In the genomic region with DNA sequence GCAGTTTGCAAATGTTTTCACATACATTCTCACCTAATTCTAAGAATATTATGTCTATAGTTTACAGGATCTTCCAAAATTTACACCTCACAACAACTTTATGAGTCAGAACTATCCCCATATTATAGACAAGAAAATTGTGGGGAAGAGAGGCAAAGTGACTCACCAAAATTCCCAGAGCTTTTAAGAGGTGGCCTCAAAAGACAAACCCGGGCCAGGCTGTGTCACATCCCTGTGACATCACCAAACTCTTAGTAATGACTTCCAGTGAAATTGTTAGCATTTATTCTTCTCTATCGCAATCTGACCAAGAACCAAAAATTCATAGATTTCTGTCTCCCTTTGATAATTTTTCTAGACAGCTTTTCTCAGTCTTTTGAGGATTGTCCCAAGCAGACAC, we compare ENCODE assay signal across 14 cellular contexts.
DNase-seq lines count a peak whose midpoint lies in the region; ATAC-seq and TF ChIP-seq lines count a peak whose summit lies in the region.
"Had no signal": no experiment of that assay in that cellular context is flagged by ENCODE, and none has a peak within 500 bp of the region (broad histone marks: within the 10 kb centered on the region; RNA-seq: fewer than 3 reads in every experiment).

No MANE protein-coding gene starts in this region.

- peak overlapping the region; percentile 71 for H3K4me3 ChIP-seq in SK-N-MC
- H3K4me3 ChIP-seq in fibroblast of the aortic adventitia (ENCODE audit: low read depth, low read length) = no peak overlapping the region

- peak overlapping the region; percentile 84 for H3K27ac ChIP-seq in SK-N-MC

- H3K27me3 Mint-ChIP-seq in osteocyte (ENCODE audit: unreplicated experiment) = no peaks in the 10 kb centered on the region
- H3K27me3 Mint-ChIP-seq in activated T-helper 1 cell treated with anti-CD3 and anti-CD28 coated beads, Interleukin-12 subunit alpha, Interleukin-12 subunit beta, Interleukin-2, Interleukin-4 antibody, amounts not matched to agents 30 ng/mL and 10 ng/mL and 1 ng/mL, durations not matched to agents 14 hours and 24 hours and 36 hours (ENCODE audit: insufficient read depth) = no peaks in the 10 kb centered on the region
- H3K27me3 Mint-ChIP-seq: activated naive CD8-positive, alpha-beta T cell had no signal

- TF ChIP-seq CTCF in fibroblast of the aortic adventitia (IDR thresholded peaks at IDR 0.05; ENCODE audit: insufficient read depth, low read length) = no peak
- TF ChIP-seq CTCF in osteocyte (IDR thresholded peaks at IDR 0.05) = no peak

- H3K9ac ChIP-seq in SK-N-MC (ENCODE audit: insufficient read length) = no peak overlapping the region

- no peaks in the 10 kb centered on the region for H3K9me3 ChIP-seq in SK-N-MC (ENCODE audit: low read depth, low read length)

- H3K36me3 Mint-ChIP-seq in osteocyte (ENCODE audit: unreplicated experiment) = no peaks in the 10 kb centered on the region
- no peaks in the 10 kb centered on the region for H3K36me3 Mint-ChIP-seq in activated T-helper 1 cell treated with anti-CD3 and anti-CD28 coated beads, Interleukin-12 subunit alpha, Interleukin-12 subunit beta, Interleukin-2, Interleukin-4 antibody, amounts not matched to agents 30 ng/mL and 10 ng/mL and 1 ng/mL, durations not matched to agents 14 hours and 24 hours and 36 hours (ENCODE audit: low read depth)
- H3K36me3 Mint-ChIP-seq: activated naive CD8-positive, alpha-beta T cell; CD4-positive, alpha-beta memory T cell had no signal

- no peak for ATAC-seq in HG03135 (IDR thresholded peaks at IDR 0.05; ENCODE audit: unreplicated experiment)
- ATAC-seq in GM19023 (IDR thresholded peaks at IDR 0.05; ENCODE audit: unreplicated experiment) = no peak

- intact Hi-C loops in activated T-helper 1 cell treated with anti-CD3 and anti-CD28 coated beads, Interleukin-12 subunit alpha, Interleukin-12 subunit beta, Interleukin-2, Interleukin-4 antibody, amounts not matched to agents 30 ng/mL and 10 ng/mL and 1 ng/mL, durations not matched to agents 14 hours and 24 hours and 36 hours (cut with micrococcal nuclease) = no loop called here

- peaks cover 58% of the 10 kb centered on the region for H3K4me1 Mint-ChIP-seq in osteocyte (ENCODE audit: unreplicated experiment)
- no peaks in the 10 kb centered on the region for H3K4me1 Mint-ChIP-seq in activated T-helper 1 cell treated with anti-CD3 and anti-CD28 coated beads, Interleukin-12 subunit alpha, Interleukin-12 subunit beta, Interleukin-2, Interleukin-4 antibody, amounts not matched to agents 30 ng/mL and 10 ng/mL and 1 ng/mL, durations not matched to agents 14 hours and 24 hours and 36 hours (ENCODE audit: low read depth)
- H3K4me1 Mint-ChIP-seq: CD4-positive, alpha-beta memory T cell had no signal

- peak overlapping the region; percentile 96 for H3K27ac Mint-ChIP-seq in osteocyte (ENCODE audit: unreplicated experiment)
- no peak overlapping the region for H3K27ac Mint-ChIP-seq in activated T-helper 1 cell treated with anti-CD3 and anti-CD28 coated beads, Interleukin-12 subunit alpha, Interleukin-12 subunit beta, Interleukin-2, Interleukin-4 antibody, amounts not matched to agents 30 ng/mL and 10 ng/mL and 1 ng/mL, durations not matched to agents 14 hours and 24 hours and 36 hours
- H3K27ac Mint-ChIP-seq: activated naive CD8-positive, alpha-beta T cell; CD4-positive, alpha-beta memory T cell had no signal

- peaks cover 6% of the 10 kb centered on the region for H3K9me3 Mint-ChIP-seq in osteocyte (ENCODE audit: unreplicated experiment)
- H3K9me3 Mint-ChIP-seq in activated T-helper 1 cell treated with anti-CD3 and anti-CD28 coated beads, Interleukin-12 subunit alpha, Interleukin-12 subunit beta, Interleukin-2, Interleukin-4 antibody, amounts not matched to agents 30 ng/mL and 10 ng/mL and 1 ng/mL, durations not matched to agents 14 hours and 24 hours and 36 hours = no peaks in the 10 kb centered on the region

- no peaks in the 10 kb centered on the region for H3K36me3 ChIP-seq in SK-N-MC (ENCODE audit: insufficient read depth, low read length)

- H3K4me3 Mint-ChIP-seq in osteocyte (ENCODE audit: unreplicated experiment) = peak overlapping the region; percentile 26
- H3K4me3 Mint-ChIP-seq in activated T-helper 1 cell treated with anti-CD3 and anti-CD28 coated beads, Interleukin-12 subunit alpha, Interleukin-12 subunit beta, Interleukin-2, Interleukin-4 antibody, amounts not matched to agents 30 ng/mL and 10 ng/mL and 1 ng/mL, durations not matched to agents 14 hours and 24 hours and 36 hours = no peak overlapping the region
- H3K4me3 Mint-ChIP-seq: activated naive CD8-positive, alpha-beta T cell; CD4-positive, alpha-beta memory T cell had no signal

- DNase-seq in EL = peak; percentile 89
- DNase-seq in SK-N-MC (ENCODE audit: low read depth, low spot score) = no peak
- peak; percentile 70 for DNase-seq in fibroblast of the aortic adventitia (ENCODE audit: low read depth)
- no peak for DNase-seq in osteocyte (ENCODE audit: extremely low spot score, unreplicated experiment)
- no peak for DNase-seq in activated T-helper 1 cell treated with anti-CD3 and anti-CD28 coated beads, Interleukin-12 subunit alpha, Interleukin-12 subunit beta, Interleukin-2, Interleukin-4 antibody, amounts not matched to agents 30 ng/mL and 10 ng/mL and 1 ng/mL, durations not matched to agents 14 hours and 24 hours and 36 hours (ENCODE audit: low spot score)
- no peak for DNase-seq in inferior parietal cortex (ENCODE audit: extremely low spot score)
- DNase-seq: CD4-positive, alpha-beta memory T cell; GOT3; Kasumi-1; nucleus accumbens; stimulated activated CD4-positive, alpha-beta T cell treated with anti-CD3 and anti-CD28 coated beads, Interleukin-4, amount 100 ng/mL, for 1 hour had no signal

Comparison
In these comparisons a context has a peak if more than half of its experiments do, and no peak if none do; other contexts are left out.
1. DNase-seq: peak in EL (single experiment) and fibroblast of the aortic adventitia (single experiment); none in SK-N-MC (single experiment), osteocyte (single experiment), activated T-helper 1 cell treated with anti-CD3 and anti-CD28 coated beads, Interleukin-12 subunit alpha, Interleukin-12 subunit beta, Interleukin-2, Interleukin-4 antibody, amounts not matched to agents 30 ng/mL and 10 ng/mL and 1 ng/mL, durations not matched to agents 14 hours and 24 hours and 36 hours (single experiment) and inferior parietal cortex (single experiment).